ENCODE assay signal across 10 cellular contexts in genomic region chr10:76035728-76036409, GRCh38.
DNase-seq lines count a peak whose midpoint lies in the region; ATAC-seq and TF ChIP-seq lines count a peak whose summit lies in the region.
"Had no signal": no experiment of that assay in that cellular context is flagged by ENCODE, and none has a peak within 500 bp of the region (broad histone marks: within the 10 kb centered on the region; RNA-seq: fewer than 3 reads in every experiment).

No MANE protein-coding gene starts in this region.

- DNase-seq in right cardiac atrium (no peak), psoas muscle (no peak), T-helper 2 cell (no peak), cerebellum (ENCODE audit: low spot score) (no peak), dedifferentiated amniotic fluid mesenchymal stem cell (ENCODE audit: extremely low spot score) (no peak)
- DNase-seq in stimulated activated CD4-positive, alpha-beta T cell treated with anti-CD3 and anti-CD28 coated beads, Interleukin-2, amount 100 ng/mL, for 24 hours = no peak
- DNase-seq: CD8-positive, alpha-beta memory T cell; NCI-H2081 treated with DMSO at 0.1 percent for 48 hours had no signal

- intact Hi-C loops in right cardiac atrium (cut with DNase I) = loop anchor here (2.0 to 10.0 kb wide), 3 partner anchors 635 to 641 kb away; partner anchors contain the start of gene ZNF503 (in 2 of the 4)
- intact Hi-C loops in psoas muscle (cut with DNase I) = loop anchor here (2.0 to 10.0 kb wide), 4 partner anchors 109 to 639 kb away; partner anchors contain the start of gene ZNF503 (in 1 of the 2)

- TF ChIP-seq CTCF in psoas muscle (IDR thresholded peaks at IDR 0.05) = no peak

- no peaks in the 10 kb centered on the region for H3K36me3 ChIP-seq in psoas muscle (ENCODE audit: insufficient read depth in 1 of 2, low read depth in 1 of 2)

- H3K27ac ChIP-seq in right cardiac atrium (ENCODE audit: low read length) (no peak overlapping the region), psoas muscle (no peak overlapping the region)

- H3K4me3 ChIP-seq in right cardiac atrium (ENCODE audit: low read length) = peak overlapping the region; percentile 27
- H3K4me3 ChIP-seq in psoas muscle = peak overlapping the region; percentile 49

- WGBS in right cardiac atrium = 54% methylated on average over 17 of the region's 17 CpGs
- 29 to 45% (median 36%) methylated on average over 17 of the region's 17 CpGs for WGBS in psoas muscle, 3 donors

- H3K27me3 ChIP-seq in right cardiac atrium (ENCODE audit: control insufficient read depth, insufficient read depth) (no peaks in the 10 kb centered on the region), psoas muscle (ENCODE audit: insufficient read depth in 3 of 3, low read length in 2 of 3) (no peaks in the 10 kb centered on the region)

- ATAC-seq in GM19395 (IDR thresholded peaks at IDR 0.05; ENCODE audit: unreplicated experiment) (peak; percentile 14), SK-N-SH treated with all-trans-retinoic acid at 6 μM for 48 hours (peak; percentile 37), right cardiac atrium (peak; percentile 10 to 30), psoas muscle (peak; percentile 32 to 65 (median 42))

- H3K4me1 ChIP-seq in right cardiac atrium (ENCODE audit: control insufficient read depth, insufficient read depth, low read length) (no peaks in the 10 kb centered on the region), psoas muscle (peaks cover 3% of the 10 kb centered on the region)

- H3K9me3 ChIP-seq in right cardiac atrium (ENCODE audit: control insufficient read depth, low read length) (no peaks in the 10 kb centered on the region), psoas muscle (peaks cover 8% of the 10 kb centered on the region)

TF ChIP-seq in SK-N-SH treated with all-trans-retinoic acid at 6 μM for 48 hours, 23 proteins besides CTCF, POLR2A, EP300 and RAD21:
- no peak for TF ChIP-seq ZFP30 (CRISPR knock-in tag; IDR thresholded peaks at IDR 0.05)
- no peak for TF ChIP-seq ZNF8 (CRISPR knock-in tag; IDR thresholded peaks at IDR 0.05)
- TF ChIP-seq, protein P1, sequence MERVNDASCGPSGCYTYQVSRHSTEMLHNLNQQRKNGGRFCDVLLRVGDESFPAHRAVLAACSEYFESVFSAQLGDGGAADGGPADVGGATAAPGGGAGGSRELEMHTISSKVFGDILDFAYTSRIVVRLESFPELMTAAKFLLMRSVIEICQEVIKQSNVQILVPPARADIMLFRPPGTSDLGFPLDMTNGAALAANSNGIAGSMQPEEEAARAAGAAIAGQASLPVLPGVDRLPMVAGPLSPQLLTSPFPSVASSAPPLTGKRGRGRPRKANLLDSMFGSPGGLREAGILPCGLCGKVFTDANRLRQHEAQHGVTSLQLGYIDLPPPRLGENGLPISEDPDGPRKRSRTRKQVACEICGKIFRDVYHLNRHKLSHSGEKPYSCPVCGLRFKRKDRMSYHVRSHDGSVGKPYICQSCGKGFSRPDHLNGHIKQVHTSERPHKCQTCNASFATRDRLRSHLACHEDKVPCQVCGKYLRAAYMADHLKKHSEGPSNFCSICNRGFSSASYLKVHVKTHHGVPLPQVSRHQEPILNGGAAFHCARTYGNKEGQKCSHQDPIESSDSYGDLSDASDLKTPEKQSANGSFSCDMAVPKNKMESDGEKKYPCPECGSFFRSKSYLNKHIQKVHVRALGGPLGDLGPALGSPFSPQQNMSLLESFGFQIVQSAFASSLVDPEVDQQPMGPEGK (CRISPR knock-in tag; IDR thresholded peaks at IDR 0.05; ENCODE audit: borderline replicate concordance) = no peak
- TF ChIP-seq PPARA (CRISPR knock-in tag; IDR thresholded peaks at IDR 0.05; ENCODE audit: borderline replicate concordance) = no peak
- TF ChIP-seq CREB5 (CRISPR knock-in tag; IDR thresholded peaks at IDR 0.05; ENCODE audit: low read depth) = no peak
- no peak for TF ChIP-seq CSDC2 (CRISPR knock-in tag; IDR thresholded peaks at IDR 0.05)
- no peak for TF ChIP-seq TSHZ2 (CRISPR knock-in tag; IDR thresholded peaks at IDR 0.05)
